8 cellular contexts compared by ENCODE assay signal in the genomic region with DNA sequence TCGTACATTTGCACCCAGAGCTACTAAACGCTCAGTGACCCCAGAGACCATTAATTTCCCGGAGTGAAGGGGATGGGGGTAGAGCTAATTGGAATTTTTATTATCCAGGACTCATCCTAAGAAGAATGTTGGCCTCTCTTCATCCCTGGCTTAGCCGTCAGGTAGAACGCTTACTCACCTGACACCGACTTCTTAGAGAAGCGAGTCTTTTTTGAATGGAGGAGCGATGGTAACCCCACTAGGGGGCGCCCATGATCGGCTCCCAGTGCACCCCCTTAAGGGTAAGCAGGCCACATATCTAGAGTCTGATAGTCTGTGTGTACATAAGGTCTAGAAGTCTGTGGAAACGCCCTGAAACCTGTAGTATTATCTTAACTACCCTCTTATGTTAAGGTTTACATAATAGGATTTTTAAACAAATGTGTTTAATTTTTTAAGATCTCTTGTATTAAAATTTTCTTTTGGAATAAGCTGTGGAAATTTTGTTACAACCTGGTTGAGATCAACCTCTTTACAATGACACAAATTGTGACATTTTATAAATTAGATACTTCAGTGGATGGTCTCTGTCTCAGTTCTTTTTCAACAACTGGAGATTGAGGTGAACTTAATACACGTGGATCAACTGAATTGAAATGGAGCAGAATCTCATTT.
A peak's percentile ranks its signal among the peaks of the same experiment; 100 is the strongest.
DNase-seq lines count a peak whose midpoint lies in the region; ATAC-seq and TF ChIP-seq lines count a peak whose summit lies in the region.

No MANE protein-coding gene starts in this region.

- ATAC-seq in RWPE2 (ENCODE audit: low read depth) (0 out of 3 replicates have a peak, but pooled peaks have one; percentile 25), sciatic nerve (no peak), HG02642 (IDR thresholded peaks at IDR 0.05; ENCODE audit: poor library complexity, unreplicated experiment) (no peak)

- intact Hi-C loops in cardiac septum (cut with DNase I) (loop anchor here (10.0 kb wide), 1 partner anchor 231 kb away; a partner anchor contains a TSS), sciatic nerve (cut with DNase I) (loop anchor here (5.0 kb wide), 1 partner anchor 77 kb away; no protein-coding TSS in a partner anchor)

- H3K27ac ChIP-seq in RWPE2 (ENCODE audit: poor library complexity, severe bottlenecking), result no peak overlapping the region

- peak; percentile 61 for TF ChIP-seq CTCF in RWPE2 (IDR thresholded peaks at IDR 0.05; ENCODE audit: poor library complexity, severe bottlenecking)

- no peaks in the 10 kb centered on the region for H3K4me1 ChIP-seq in RWPE2 (ENCODE audit: insufficient read depth, poor library complexity, severe bottlenecking)

- no peak overlapping the region for H3K4me3 ChIP-seq in RWPE2 (ENCODE audit: severe bottlenecking)

- peak; percentile 48 to 58 for DNase-seq in AML-193 (lab: John Stamatoyannopoulos, UW)
- peak; percentile 37 for DNase-seq in HCEC 1CT
- DNase-seq in RWPE2 (ENCODE audit: low spot score), result no peak
- peak; percentile 46 for DNase-seq in activated T-helper 9 cell treated with anti-CD3 and anti-CD28 coated beads, Interleukin-2, amount 50 U/mL, for 16 hours (ENCODE audit: low read depth)
- DNase-seq in cardiac septum (ENCODE audit: low spot score), result peak; percentile 76
- peak; percentile 60 for DNase-seq in sciatic nerve (ENCODE audit: low spot score)
- DNase-seq in DMS114 treated with DMSO at 0.1 percent for 48 hours (lab: John Stamatoyannopoulos, UW; ENCODE audit: unreplicated experiment), result no peak

- H3K27me3 ChIP-seq in RWPE2 (ENCODE audit: insufficient read depth, poor library complexity, severe bottlenecking), result no peaks in the 10 kb centered on the region

- no peaks in the 10 kb centered on the region for H3K36me3 ChIP-seq in RWPE2 (ENCODE audit: low read depth)

- no peaks in the 10 kb centered on the region for H3K9me3 ChIP-seq in RWPE2 (ENCODE audit: severe bottlenecking)

Comparison
In these comparisons a context has a peak if more than half of its experiments do, and no peak if none do; other contexts are left out.
1. DNase-seq: peak in AML-193 (2 of 2), HCEC 1CT (single experiment), activated T-helper 9 cell treated with anti-CD3 and anti-CD28 coated beads, Interleukin-2, amount 50 U/mL, for 16 hours (single experiment), cardiac septum (single experiment) and sciatic nerve (single experiment); none in RWPE2 (single experiment) and DMS114 treated with DMSO at 0.1 percent for 48 hours (single experiment).